In genomic region chr3:25662921-25663320, GRCh38 we compare ENCODE assay signal across 9 cellular contexts. TPM values are rescaled to one million over a fixed set of nuclear protein-coding genes. Genes with fewer than 3 reads are reported as not detected.
DNase-seq lines count a peak whose midpoint lies in the region; ATAC-seq, FAIRE-seq and TF ChIP-seq lines count a peak whose summit lies in the region.
"Had no signal": no experiment of that assay in that cellular context is flagged by ENCODE, and none has a peak within 500 bp of the region (broad histone marks: within the 10 kb centered on the region; RNA-seq: fewer than 3 reads in every experiment).

No MANE protein-coding gene starts in this region.

- peaks cover 47% of the 10 kb centered on the region for H3K4me1 Mint-ChIP-seq in activated CD4-positive, alpha-beta T cell treated with anti-CD3 and anti-CD28 coated beads, Interleukin-2, amount 10 ng/mL, durations not matched to agents 24 days and 14 days
- peaks cover 20% of the 10 kb centered on the region for H3K4me1 Mint-ChIP-seq in astrocyte (ENCODE audit: low read depth, unreplicated experiment)

- H3K4me3 Mint-ChIP-seq in activated CD4-positive, alpha-beta T cell treated with anti-CD3 and anti-CD28 coated beads, Interleukin-2, amount 10 ng/mL, durations not matched to agents 24 days and 14 days = peak overlapping the region; percentile 100
- H3K4me3 Mint-ChIP-seq in astrocyte (ENCODE audit: unreplicated experiment) = peak overlapping the region; percentile 96

- peaks cover 21% of the 10 kb centered on the region for H3K36me3 Mint-ChIP-seq in activated CD4-positive, alpha-beta T cell treated with anti-CD3 and anti-CD28 coated beads, Interleukin-2, amount 10 ng/mL, durations not matched to agents 24 days and 14 days (ENCODE audit: low read depth)
- H3K36me3 Mint-ChIP-seq in astrocyte (ENCODE audit: low read depth, unreplicated experiment) = no peaks in the 10 kb centered on the region

- H3K9me3 Mint-ChIP-seq in activated CD4-positive, alpha-beta T cell treated with anti-CD3 and anti-CD28 coated beads, Interleukin-2, amount 10 ng/mL, durations not matched to agents 24 days and 14 days = no peaks in the 10 kb centered on the region
- H3K9me3 Mint-ChIP-seq in astrocyte (ENCODE audit: unreplicated experiment) = no peaks in the 10 kb centered on the region

- peak overlapping the region; percentile 94 for H3K27ac ChIP-seq in astrocyte (ENCODE audit: low read depth, low read length)
- peak overlapping the region; percentile 97 for H3K27ac ChIP-seq in left lung
- peak overlapping the region; percentile 94 for H3K27ac ChIP-seq in temporal lobe (ENCODE audit: low read depth, low read length)

- peak overlapping the region; percentile 86 for H3K9ac ChIP-seq in astrocyte (ENCODE audit: low read length)

- H3K27me3 Mint-ChIP-seq in activated CD4-positive, alpha-beta T cell treated with anti-CD3 and anti-CD28 coated beads, Interleukin-2, amount 10 ng/mL, durations not matched to agents 24 days and 14 days = no peaks in the 10 kb centered on the region
- no peaks in the 10 kb centered on the region for H3K27me3 Mint-ChIP-seq in astrocyte (ENCODE audit: low read depth, unreplicated experiment)

- H3K4me1 ChIP-seq in astrocyte (ENCODE audit: insufficient read depth, low read length) (peaks cover 16% of the 10 kb centered on the region), left lung (peaks cover 16 to 57% of the 10 kb centered on the region in 2 donors)

- intact Hi-C loops in activated CD4-positive, alpha-beta T cell treated with anti-CD3 and anti-CD28 coated beads, Interleukin-2, amount 10 ng/mL, durations not matched to agents 24 days and 14 days (cut with micrococcal nuclease) = loop anchor here (1.0 to 5.0 kb wide), 3 partner anchors 15 to 194 kb away; no protein-coding TSS in a partner anchor
- intact Hi-C loops in left lung (cut with DNase I) = loop anchor here in 1 of 2 donors (10.0 kb wide), 1 partner anchor 122 kb away; the partner anchor contains the start of gene NGLY1

- no peaks in the 10 kb centered on the region for H3K27me3 ChIP-seq in astrocyte (ENCODE audit: insufficient read depth, low read length)
- no peaks in the 10 kb centered on the region for H3K27me3 ChIP-seq in left lung

- TF ChIP-seq CTCF in astrocyte (IDR thresholded peaks at IDR 0.05; ENCODE audit: insufficient read depth, low read depth, low read length) (no peak), left lung (IDR thresholded peaks at IDR 0.05) (no peak)

- no peak for DNase-seq in activated CD4-positive, alpha-beta T cell treated with anti-CD3 and anti-CD28 coated beads, Interleukin-2, amount 10 ng/mL, durations not matched to agents 24 days and 14 days
- no peak for DNase-seq in activated CD4-positive, alpha-beta T cell treated with anti-CD3 and anti-CD28 coated beads, Interleukin-2, amount 50 U/mL, for 48 hours
- DNase-seq in astrocyte (ENCODE audit: low read depth) (no peak), left lung (no peak), HPDE6-E6E7 (ENCODE audit: extremely low spot score) (no peak), DMS 273 (lab: John Stamatoyannopoulos, UW; ENCODE audit: unreplicated experiment) (no peak)
- DNase-seq: NCI-H2171 had no signal

- no peak for FAIRE-seq in astrocyte (lab: Jason Lieb, UNC)

- peak overlapping the region; percentile 85 for H3K4me3 ChIP-seq in astrocyte (ENCODE audit: insufficient read depth, low read depth, low read length)
- peak overlapping the region; percentile 62 to 65 for H3K4me3 ChIP-seq in left lung

- peak overlapping the region; percentile 99 for H3K27ac Mint-ChIP-seq in activated CD4-positive, alpha-beta T cell treated with anti-CD3 and anti-CD28 coated beads, Interleukin-2, amount 10 ng/mL, durations not matched to agents 24 days and 14 days
- H3K27ac Mint-ChIP-seq in astrocyte (ENCODE audit: unreplicated experiment) = peak overlapping the region; percentile 11

- H3K79me2 ChIP-seq in astrocyte (ENCODE audit: insufficient read depth, low read length) = peaks cover 60% of the 10 kb centered on the region

- H2AFZ ChIP-seq in astrocyte (ENCODE audit: low read depth, low read length) = no peak overlapping the region

- H3K9me3 ChIP-seq in astrocyte (ENCODE audit: insufficient read depth, low read depth, low read length) (no peaks in the 10 kb centered on the region), left lung (no peaks in the 10 kb centered on the region)

- ATAC-seq in left lung (no peak), HG02642 (IDR thresholded peaks at IDR 0.05; ENCODE audit: poor library complexity, unreplicated experiment) (no peak)

- H3K36me3 ChIP-seq in astrocyte (ENCODE audit: insufficient read depth, low read length) = no peaks in the 10 kb centered on the region
- H3K36me3 ChIP-seq in left lung = no peaks in the 10 kb centered on the region

- peak overlapping the region; percentile 88 for H3K4me2 ChIP-seq in astrocyte (ENCODE audit: low read length)

- H4K20me1 ChIP-seq in astrocyte (ENCODE audit: insufficient read depth, low read length) = peaks cover 54% of the 10 kb centered on the region

RNA-seq across cellular contexts. Expression of gene TOP2B, which starts 1.8 kb away (rescaled TPM):
- 137 and 147 TPM in 2 replicates for total RNA-seq in activated CD4-positive, alpha-beta T cell treated with anti-CD3 and anti-CD28 coated beads, Interleukin-2, amount 10 ng/mL, durations not matched to agents 24 days and 14 days
- 78.6 and 91.4 TPM in 2 replicates for total RNA-seq in astrocyte
- 100 to 1,000 TPM in 1 of 2 donors, 10 to 100 TPM in 1; 92.7 to 100 TPM for total RNA-seq in left lung
- total RNA-seq in temporal lobe = 414 TPM
